1 cellular context compared by ENCODE assay signal in genomic region chr16:57482845-57483545, GRCh38.
TF ChIP-seq lines count a peak whose summit lies in the region.

No MANE protein-coding gene starts in this region.

TF ChIP-seq in HepG2, 621 proteins besides CTCF, POLR2A, EP300 and RAD21 (continued from another document and continues in another):
- TF ChIP-seq ZFP82 (CRISPR knock-in tag; IDR thresholded peaks at IDR 0.05; ENCODE audit: borderline replicate concordance), result no peak
- peak; percentile 77 for TF ChIP-seq FOSL1 (CRISPR knock-in tag; IDR thresholded peaks at IDR 0.05; ENCODE audit: borderline replicate concordance)
- TF ChIP-seq, protein P1, sequence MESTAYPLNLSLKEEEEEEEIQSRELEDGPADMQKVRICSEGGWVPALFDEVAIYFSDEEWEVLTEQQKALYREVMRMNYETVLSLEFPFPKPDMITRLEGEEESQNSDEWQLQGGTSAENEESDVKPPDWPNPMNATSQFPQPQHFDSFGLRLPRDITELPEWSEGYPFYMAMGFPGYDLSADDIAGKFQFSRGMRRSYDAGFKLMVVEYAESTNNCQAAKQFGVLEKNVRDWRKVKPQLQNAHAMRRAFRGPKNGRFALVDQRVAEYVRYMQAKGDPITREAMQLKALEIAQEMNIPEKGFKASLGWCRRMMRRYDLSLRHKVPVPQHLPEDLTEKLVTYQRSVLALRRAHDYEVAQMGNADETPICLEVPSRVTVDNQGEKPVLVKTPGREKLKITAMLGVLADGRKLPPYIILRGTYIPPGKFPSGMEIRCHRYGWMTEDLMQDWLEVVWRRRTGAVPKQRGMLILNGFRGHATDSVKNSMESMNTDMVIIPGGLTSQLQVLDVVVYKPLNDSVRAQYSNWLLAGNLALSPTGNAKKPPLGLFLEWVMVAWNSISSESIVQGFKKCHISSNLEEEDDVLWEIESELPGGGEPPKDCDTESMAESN (CRISPR knock-in tag; conservative IDR thresholded peaks at IDR 0.05), result peak; percentile 79
- peak; percentile 72; the same call in 1 of the 2 replicates for TF ChIP-seq ZNF607 (CRISPR knock-in tag; IDR thresholded peaks at IDR 0.05; ENCODE audit: borderline replicate concordance)
- no peak for TF ChIP-seq HNRNPK (IDR thresholded peaks at IDR 0.05; ENCODE audit: low read depth, low read length, poor library complexity, severe bottlenecking)
- no peak for TF ChIP-seq ZNF768 (CRISPR knock-in tag; IDR thresholded peaks at IDR 0.05)
- 0 out of 2 replicates have a peak, but pooled peaks have one; percentile 47 for TF ChIP-seq ZFP36L1 (CRISPR knock-in tag; IDR thresholded peaks at IDR 0.05)
- peak; percentile 71 for TF ChIP-seq MED1 (CRISPR knock-in tag; IDR thresholded peaks at IDR 0.05)
- TF ChIP-seq, protein P2, sequence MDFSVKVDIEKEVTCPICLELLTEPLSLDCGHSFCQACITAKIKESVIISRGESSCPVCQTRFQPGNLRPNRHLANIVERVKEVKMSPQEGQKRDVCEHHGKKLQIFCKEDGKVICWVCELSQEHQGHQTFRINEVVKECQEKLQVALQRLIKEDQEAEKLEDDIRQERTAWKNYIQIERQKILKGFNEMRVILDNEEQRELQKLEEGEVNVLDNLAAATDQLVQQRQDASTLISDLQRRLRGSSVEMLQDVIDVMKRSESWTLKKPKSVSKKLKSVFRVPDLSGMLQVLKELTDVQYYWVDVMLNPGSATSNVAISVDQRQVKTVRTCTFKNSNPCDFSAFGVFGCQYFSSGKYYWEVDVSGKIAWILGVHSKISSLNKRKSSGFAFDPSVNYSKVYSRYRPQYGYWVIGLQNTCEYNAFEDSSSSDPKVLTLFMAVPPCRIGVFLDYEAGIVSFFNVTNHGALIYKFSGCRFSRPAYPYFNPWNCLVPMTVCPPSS (IDR thresholded peaks at IDR 0.05), result no peak
- TF ChIP-seq ZNF782 (CRISPR knock-in tag; IDR thresholded peaks at IDR 0.05; ENCODE audit: borderline replicate concordance), result peak; percentile 72; the same call in 1 of the 2 replicates
- TF ChIP-seq ZNF441 (CRISPR knock-in tag; IDR thresholded peaks at IDR 0.05; ENCODE audit: borderline replicate concordance), result peak; percentile 46; the same call in 1 of the 2 replicates
- TF ChIP-seq ESRRA (CRISPR knock-in tag; IDR thresholded peaks at IDR 0.05; ENCODE audit: low read depth), result peak; percentile 99
- TF ChIP-seq ZNF883 (CRISPR knock-in tag; IDR thresholded peaks at IDR 0.05; ENCODE audit: not compliant biosample characterization), result peak; percentile 63
- TF ChIP-seq IKZF1 (IDR thresholded peaks at IDR 0.05), result no peak
- TF ChIP-seq ZNF788 (CRISPR knock-in tag; IDR thresholded peaks at IDR 0.05; ENCODE audit: borderline replicate concordance), result peak; percentile 77; the same call in 1 of the 2 replicates
- no peak for TF ChIP-seq CHCHD3 (CRISPR knock-in tag; IDR thresholded peaks at IDR 0.05)
- TF ChIP-seq ZNF530 (CRISPR knock-in tag; IDR thresholded peaks at IDR 0.05; ENCODE audit: low read depth), result no peak
- TF ChIP-seq CENPX (CRISPR knock-in tag; IDR thresholded peaks at IDR 0.05), result no peak
- no peak for TF ChIP-seq GMEB2 (CRISPR knock-in tag; IDR thresholded peaks at IDR 0.05; ENCODE audit: low read depth)
- TF ChIP-seq, protein P3, sequence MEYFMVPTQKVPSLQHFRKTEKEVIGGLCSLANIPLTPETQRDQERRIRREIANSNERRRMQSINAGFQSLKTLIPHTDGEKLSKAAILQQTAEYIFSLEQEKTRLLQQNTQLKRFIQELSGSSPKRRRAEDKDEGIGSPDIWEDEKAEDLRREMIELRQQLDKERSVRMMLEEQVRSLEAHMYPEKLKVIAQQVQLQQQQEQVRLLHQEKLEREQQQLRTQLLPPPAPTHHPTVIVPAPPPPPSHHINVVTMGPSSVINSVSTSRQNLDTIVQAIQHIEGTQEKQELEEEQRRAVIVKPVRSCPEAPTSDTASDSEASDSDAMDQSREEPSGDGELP (IDR thresholded peaks at IDR 0.05; ENCODE audit: borderline replicate concordance, low read depth), result peak; percentile 61; the same call in 1 of the 2 replicates
- TF ChIP-seq, protein P4, sequence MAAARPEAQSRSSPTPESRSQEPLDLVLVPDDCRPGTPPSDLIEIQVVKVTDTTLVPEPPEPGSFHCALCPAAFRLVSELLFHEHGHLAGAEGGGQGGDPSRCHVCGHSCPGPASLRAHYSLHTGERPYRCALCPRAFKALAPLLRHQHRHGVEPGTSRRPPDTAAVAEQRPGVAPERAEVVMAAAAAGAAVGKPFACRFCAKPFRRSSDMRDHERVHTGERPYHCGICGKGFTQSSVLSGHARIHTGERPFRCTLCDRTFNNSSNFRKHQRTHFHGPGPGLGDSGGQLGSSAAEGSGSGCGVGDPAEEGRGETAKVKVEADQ (CRISPR knock-in tag; IDR thresholded peaks at IDR 0.05; ENCODE audit: borderline replicate concordance), result no peak
- TF ChIP-seq, protein P5, sequence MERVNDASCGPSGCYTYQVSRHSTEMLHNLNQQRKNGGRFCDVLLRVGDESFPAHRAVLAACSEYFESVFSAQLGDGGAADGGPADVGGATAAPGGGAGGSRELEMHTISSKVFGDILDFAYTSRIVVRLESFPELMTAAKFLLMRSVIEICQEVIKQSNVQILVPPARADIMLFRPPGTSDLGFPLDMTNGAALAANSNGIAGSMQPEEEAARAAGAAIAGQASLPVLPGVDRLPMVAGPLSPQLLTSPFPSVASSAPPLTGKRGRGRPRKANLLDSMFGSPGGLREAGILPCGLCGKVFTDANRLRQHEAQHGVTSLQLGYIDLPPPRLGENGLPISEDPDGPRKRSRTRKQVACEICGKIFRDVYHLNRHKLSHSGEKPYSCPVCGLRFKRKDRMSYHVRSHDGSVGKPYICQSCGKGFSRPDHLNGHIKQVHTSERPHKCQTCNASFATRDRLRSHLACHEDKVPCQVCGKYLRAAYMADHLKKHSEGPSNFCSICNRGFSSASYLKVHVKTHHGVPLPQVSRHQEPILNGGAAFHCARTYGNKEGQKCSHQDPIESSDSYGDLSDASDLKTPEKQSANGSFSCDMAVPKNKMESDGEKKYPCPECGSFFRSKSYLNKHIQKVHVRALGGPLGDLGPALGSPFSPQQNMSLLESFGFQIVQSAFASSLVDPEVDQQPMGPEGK (CRISPR knock-in tag; IDR thresholded peaks at IDR 0.05), result peak; percentile 97
- TF ChIP-seq, protein P6, sequence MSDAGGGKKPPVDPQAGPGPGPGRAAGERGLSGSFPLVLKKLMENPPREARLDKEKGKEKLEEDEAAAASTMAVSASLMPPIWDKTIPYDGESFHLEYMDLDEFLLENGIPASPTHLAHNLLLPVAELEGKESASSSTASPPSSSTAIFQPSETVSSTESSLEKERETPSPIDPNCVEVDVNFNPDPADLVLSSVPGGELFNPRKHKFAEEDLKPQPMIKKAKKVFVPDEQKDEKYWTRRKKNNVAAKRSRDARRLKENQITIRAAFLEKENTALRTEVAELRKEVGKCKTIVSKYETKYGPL (CRISPR knock-in tag; IDR thresholded peaks at IDR 0.05), result no peak
- 0 out of 2 replicates have a peak, but pooled peaks have one; percentile 51 for TF ChIP-seq ZNF546 (CRISPR knock-in tag; conservative IDR thresholded peaks at IDR 0.05)
- peak; percentile 39; the same call in 1 of the 2 replicates for TF ChIP-seq POGZ (CRISPR knock-in tag; IDR thresholded peaks at IDR 0.05)
- TF ChIP-seq ZNF672 (CRISPR knock-in tag; IDR thresholded peaks at IDR 0.05), result no peak
- TF ChIP-seq, protein P7, sequence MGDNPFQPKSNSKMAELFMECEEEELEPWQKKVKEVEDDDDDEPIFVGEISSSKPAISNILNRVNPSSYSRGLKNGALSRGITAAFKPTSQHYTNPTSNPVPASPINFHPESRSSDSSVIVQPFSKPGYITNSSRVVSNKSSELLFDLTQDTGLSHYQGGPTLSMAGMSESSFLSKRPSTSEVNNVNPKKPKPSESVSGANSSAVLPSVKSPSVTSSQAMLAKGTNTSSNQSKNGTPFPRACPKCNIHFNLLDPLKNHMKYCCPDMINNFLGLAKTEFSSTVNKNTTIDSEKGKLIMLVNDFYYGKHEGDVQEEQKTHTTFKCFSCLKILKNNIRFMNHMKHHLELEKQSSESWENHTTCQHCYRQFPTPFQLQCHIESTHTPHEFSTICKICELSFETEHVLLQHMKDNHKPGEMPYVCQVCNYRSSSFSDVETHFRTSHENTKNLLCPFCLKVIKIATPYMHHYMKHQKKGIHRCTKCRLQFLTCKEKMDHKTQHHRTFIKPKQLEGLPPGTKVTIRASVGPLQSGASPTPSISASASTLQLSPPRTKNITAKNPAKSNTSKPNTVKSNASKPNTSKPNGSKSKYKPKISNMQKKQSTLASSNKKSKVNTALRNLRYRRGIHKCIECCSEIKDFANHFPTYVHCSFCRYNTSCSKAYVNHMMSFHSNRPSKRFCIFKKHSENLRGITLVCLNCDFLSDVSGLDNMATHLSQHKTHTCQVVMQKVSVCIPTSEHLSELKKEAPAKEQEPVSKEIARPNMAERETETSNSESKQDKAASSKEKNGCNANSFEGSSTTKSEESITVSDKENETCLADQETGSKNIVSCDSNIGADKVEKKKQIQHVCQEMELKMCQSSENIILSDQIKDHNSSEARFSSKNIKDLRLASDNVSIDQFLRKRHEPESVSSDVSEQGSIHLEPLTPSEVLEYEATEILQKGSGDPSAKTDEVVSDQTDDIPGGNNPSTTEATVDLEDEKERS (CRISPR knock-in tag; IDR thresholded peaks at IDR 0.05), result peak; percentile 31; the same call in 1 of the 2 replicates
- peak; percentile 85 for TF ChIP-seq ZC3H13 (CRISPR knock-in tag; IDR thresholded peaks at IDR 0.05)
- TF ChIP-seq, protein P8, sequence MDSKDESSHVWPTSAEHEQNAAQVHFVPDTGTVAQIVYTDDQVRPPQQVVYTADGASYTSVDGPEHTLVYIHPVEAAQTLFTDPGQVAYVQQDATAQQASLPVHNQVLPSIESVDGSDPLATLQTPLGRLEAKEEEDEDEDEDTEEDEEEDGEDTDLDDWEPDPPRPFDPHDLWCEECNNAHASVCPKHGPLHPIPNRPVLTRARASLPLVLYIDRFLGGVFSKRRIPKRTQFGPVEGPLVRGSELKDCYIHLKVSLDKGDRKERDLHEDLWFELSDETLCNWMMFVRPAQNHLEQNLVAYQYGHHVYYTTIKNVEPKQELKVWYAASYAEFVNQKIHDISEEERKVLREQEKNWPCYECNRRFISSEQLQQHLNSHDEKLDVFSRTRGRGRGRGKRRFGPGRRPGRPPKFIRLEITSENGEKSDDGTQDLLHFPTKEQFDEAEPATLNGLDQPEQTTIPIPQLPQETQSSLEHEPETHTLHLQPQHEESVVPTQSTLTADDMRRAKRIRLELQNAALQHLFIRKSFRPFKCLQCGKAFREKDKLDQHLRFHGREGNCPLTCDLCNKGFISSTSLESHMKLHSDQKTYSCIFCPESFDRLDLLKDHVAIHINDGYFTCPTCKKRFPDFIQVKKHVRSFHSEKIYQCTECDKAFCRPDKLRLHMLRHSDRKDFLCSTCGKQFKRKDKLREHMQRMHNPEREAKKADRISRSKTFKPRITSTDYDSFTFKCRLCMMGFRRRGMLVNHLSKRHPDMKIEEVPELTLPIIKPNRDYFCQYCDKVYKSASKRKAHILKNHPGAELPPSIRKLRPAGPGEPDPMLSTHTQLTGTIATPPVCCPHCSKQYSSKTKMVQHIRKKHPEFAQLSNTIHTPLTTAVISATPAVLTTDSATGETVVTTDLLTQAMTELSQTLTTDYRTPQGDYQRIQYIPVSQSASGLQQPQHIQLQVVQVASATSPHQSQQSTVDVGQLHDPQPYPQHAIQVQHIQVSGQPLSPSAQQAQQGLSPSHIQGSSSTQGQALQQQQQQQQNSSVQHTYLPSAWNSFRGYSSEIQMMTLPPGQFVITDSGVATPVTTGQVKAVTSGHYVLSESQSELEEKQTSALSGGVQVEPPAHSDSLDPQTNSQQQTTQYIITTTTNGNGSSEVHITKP (CRISPR knock-in tag; IDR thresholded peaks at IDR 0.05; ENCODE audit: low read depth), result peak; percentile 72
- TF ChIP-seq JDP2 (CRISPR knock-in tag; IDR thresholded peaks at IDR 0.05; ENCODE audit: borderline replicate concordance), result no peak
- peak; percentile 44; the same call in 1 of the 2 replicates for TF ChIP-seq MAZ (IDR thresholded peaks at IDR 0.05; ENCODE audit: borderline replicate concordance, low read depth, low read length)
- TF ChIP-seq MAZ (CRISPR knock-in tag; IDR thresholded peaks at IDR 0.05; ENCODE audit: low read depth), result peak; percentile 65; the same call in 1 of the 2 replicates
- 0 out of 2 replicates have a peak, but pooled peaks have one; percentile 22 for TF ChIP-seq ATF7-NPFF (CRISPR knock-in tag; IDR thresholded peaks at IDR 0.05; ENCODE audit: low read depth)
- no peak for TF ChIP-seq ZBTB49 (CRISPR knock-in tag; IDR thresholded peaks at IDR 0.05; ENCODE audit: borderline replicate concordance)
- peak; percentile 84 for TF ChIP-seq CCAR2 (optimal IDR thresholded peaks at IDR 0.05; ENCODE audit: low read depth, low read length)
- TF ChIP-seq, protein P9, sequence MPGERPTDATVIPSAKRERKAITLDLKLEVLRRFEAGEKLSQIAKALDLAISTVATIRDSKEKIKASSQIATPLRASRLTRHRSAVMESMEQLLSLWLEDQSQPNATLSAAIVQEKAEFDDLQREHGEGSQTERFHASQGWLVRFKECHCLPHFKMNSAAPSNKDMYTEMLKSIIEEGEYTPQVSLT (CRISPR knock-in tag; IDR thresholded peaks at IDR 0.05; ENCODE audit: borderline replicate concordance, low read depth), result no peak
- TF ChIP-seq NRL (CRISPR knock-in tag; IDR thresholded peaks at IDR 0.05; ENCODE audit: borderline replicate concordance), result peak; percentile 59
- no peak for TF ChIP-seq ZFP37 (CRISPR knock-in tag; IDR thresholded peaks at IDR 0.05; ENCODE audit: borderline replicate concordance)
- 0 out of 2 replicates have a peak, but pooled peaks have one; percentile 55 for TF ChIP-seq ZNF772 (CRISPR knock-in tag; IDR thresholded peaks at IDR 0.05)
- peak; percentile 37; the same call in 1 of the 2 replicates for TF ChIP-seq KMT2B (CRISPR knock-in tag; IDR thresholded peaks at IDR 0.05)
- no peak for TF ChIP-seq GTF2F1 (IDR thresholded peaks at IDR 0.05; ENCODE audit: low read length)
- TF ChIP-seq ZBTB7B (CRISPR knock-in tag; IDR thresholded peaks at IDR 0.05), result peak; percentile 98
